ENCODE assay signal across 14 cellular contexts in genomic region chr10:110455440-110455839, GRCh38. TPM values are rescaled to one million over a fixed set of nuclear protein-coding genes. Genes with fewer than 3 reads are reported as not detected.
DNase-seq lines count a peak whose midpoint lies in the region; ATAC-seq and TF ChIP-seq lines count a peak whose summit lies in the region.
"Had no signal": no experiment of that assay in that cellular context is flagged by ENCODE, and none has a peak within 500 bp of the region (broad histone marks: within the 10 kb centered on the region; RNA-seq: fewer than 3 reads in every experiment).

No MANE protein-coding gene starts in this region.

- H3K36me3 Mint-ChIP-seq in activated CD8-positive, alpha-beta T cell treated with anti-CD3 and anti-CD28 coated beads for 36 hours (ENCODE audit: low read depth), result no peaks in the 10 kb centered on the region
- H3K36me3 Mint-ChIP-seq in naive B cell, result no peaks in the 10 kb centered on the region

- no peak overlapping the region for H3K4me3 ChIP-seq in BLaER1
- H3K4me3 ChIP-seq: dorsolateral prefrontal cortex, right lobe of liver had no signal

- POLR2A ChIA-PET in activated CD8-positive, alpha-beta T cell treated with anti-CD3 and anti-CD28 coated beads for 36 hours (lab: Charles Lee), result interaction anchor here (1.4 kb wide), 1 partner anchor 8 kb away, joined by 4 read pairs; no protein-coding TSS in a partner anchor

- CTCF ChIA-PET in activated CD8-positive, alpha-beta T cell treated with anti-CD3 and anti-CD28 coated beads for 36 hours (lab: Charles Lee), result interaction anchor here (0.6 to 2.1 kb wide), 5 partner anchors 8 to 101 kb away, joined by 3 to 6 read pairs (median 4); no protein-coding TSS in a partner anchor

- peak overlapping the region; percentile 81 for H3K4me2 ChIP-seq in BLaER1

- H3K27ac ChIP-seq in BLaER1 (no peak overlapping the region), foreskin keratinocyte (no peak overlapping the region)
- H3K27ac ChIP-seq: C4-2B had no signal

- H3K27me3 Mint-ChIP-seq in activated CD8-positive, alpha-beta T cell treated with anti-CD3 and anti-CD28 coated beads for 36 hours, result no peaks in the 10 kb centered on the region
- no peaks in the 10 kb centered on the region for H3K27me3 Mint-ChIP-seq in naive B cell

- H3K9me3 Mint-ChIP-seq in activated CD8-positive, alpha-beta T cell treated with anti-CD3 and anti-CD28 coated beads for 36 hours, result no peaks in the 10 kb centered on the region
- H3K9me3 Mint-ChIP-seq in naive B cell, result no peaks in the 10 kb centered on the region

- intact Hi-C loops in activated CD8-positive, alpha-beta T cell treated with anti-CD3 and anti-CD28 coated beads for 36 hours (cut with micrococcal nuclease), result loop anchor here (2.0 kb wide), 1 partner anchor 13 kb away; no protein-coding TSS in a partner anchor

- H3K4me1 ChIP-seq in BLaER1 (peaks cover 54% of the 10 kb centered on the region), foreskin keratinocyte (peaks cover 15% of the 10 kb centered on the region)

- H3K4me3 Mint-ChIP-seq in activated CD8-positive, alpha-beta T cell treated with anti-CD3 and anti-CD28 coated beads for 36 hours, result no peak overlapping the region
- peak overlapping the region in 6 of 8 donors; percentile 2 to 74 (median 55) for H3K4me3 Mint-ChIP-seq in naive B cell

- peaks cover 33% of the 10 kb centered on the region for H3K4me1 Mint-ChIP-seq in activated CD8-positive, alpha-beta T cell treated with anti-CD3 and anti-CD28 coated beads for 36 hours (ENCODE audit: low read depth)
- H3K4me1 Mint-ChIP-seq in naive B cell, result peaks cover 51 to 59% (median 57%) of the 10 kb centered on the region in 3 donors

- TF ChIP-seq CTCF in activated CD8-positive, alpha-beta T cell treated with anti-CD3 and anti-CD28 coated beads for 36 hours (IDR thresholded peaks at IDR 0.05), result no peak
- no peak for TF ChIP-seq CTCF in foreskin keratinocyte (conservative IDR thresholded peaks at IDR 0.05)

- H3K27me3 ChIP-seq in BLaER1, result no peaks in the 10 kb centered on the region
- no peaks in the 10 kb centered on the region for H3K27me3 ChIP-seq in foreskin keratinocyte
- H3K27me3 ChIP-seq: dorsolateral prefrontal cortex, right lobe of liver had no signal

- H4K20me1 ChIP-seq in BLaER1, result no peaks in the 10 kb centered on the region

- ATAC-seq in GM21447 (IDR thresholded peaks at IDR 0.05; ENCODE audit: unreplicated experiment), result peak; percentile 37
- ATAC-seq in activated CD8-positive, alpha-beta T cell treated with anti-CD3 and anti-CD28 coated beads for 36 hours, result peak; percentile 83
- no peak for ATAC-seq in naive B cell (ENCODE audit: low read depth in 2 of 2)
- no peak for ATAC-seq in foreskin keratinocyte

- no peaks in the 10 kb centered on the region for H3K9me3 ChIP-seq in BLaER1
- H3K9me3 ChIP-seq: right lobe of liver had no signal

- H3K36me3 ChIP-seq in BLaER1, result no peaks in the 10 kb centered on the region
- H3K36me3 ChIP-seq: right lobe of liver had no signal

- H3K9ac ChIP-seq in BLaER1, result no peak overlapping the region; the same call in 1 of the 2 replicates

- H3K27ac Mint-ChIP-seq in activated CD8-positive, alpha-beta T cell treated with anti-CD3 and anti-CD28 coated beads for 36 hours, result peak overlapping the region; percentile 39
- H3K27ac Mint-ChIP-seq in naive B cell, result peak overlapping the region in 5 of 6 donors; percentile 57 to 94 (median 70)

- peak; percentile 77 for DNase-seq in activated CD8-positive, alpha-beta T cell treated with anti-CD3 and anti-CD28 coated beads for 36 hours
- DNase-seq in naive B cell (no peak), hepatic stellate cell (ENCODE audit: low spot score) (no peak), SK-N-DZ (ENCODE audit: low spot score) (no peak), foreskin keratinocyte (no peak), SKM-1 treated with dmso at 0.1 percent for 144 hours (lab: John Stamatoyannopoulos, UW; ENCODE audit: unreplicated experiment) (no peak)
- DNase-seq: activated gamma-delta T cell treated with Interleukin-2 at 50 U/mL for 16 hours, dorsolateral prefrontal cortex, glutamatergic neuron, right lobe of liver, SW 1271 had no signal

RNA-seq across cellular contexts. Expression of gene DUSP5, which starts 42.3 kb away (rescaled TPM):
- total RNA-seq in activated CD8-positive, alpha-beta T cell treated with anti-CD3 and anti-CD28 coated beads for 36 hours, result 10 to 100 TPM; 49.4 to 50.8 TPM
- polyA plus RNA-seq in naive B cell (ENCODE audit: low read depth in 6 of 6) (10 to 100 TPM in 5 of 6 donors, 1 to 10 TPM in 1; 6.0 to 29.7 (median 22.6) TPM), foreskin keratinocyte (60.4 and 75.6 TPM in 2 replicates)
- not detected in 2 replicates for polyA plus RNA-seq in SK-N-DZ (2014; cell fraction: cytosol; rRNA removed)
- 0.05 TPM in 1 of 2 replicates, not detected in the other for polyA plus RNA-seq in SK-N-DZ (2014; cell fraction: nucleus; rRNA removed)
- 89.9 and 105 TPM in 2 replicates for total RNA-seq in foreskin keratinocyte

Comparison
In these comparisons a context has a peak if more than half of its experiments do, and no peak if none do; other contexts are left out.
1. ATAC-seq: peak in GM21447 (single experiment) and activated CD8-positive, alpha-beta T cell treated with anti-CD3 and anti-CD28 coated beads for 36 hours (single experiment); none in naive B cell (0 of 2) and foreskin keratinocyte (single experiment).